ENCODE assay signal across 8 cellular contexts in genomic region chr17:8382880-8383142, GRCh38. TPM values are rescaled to one million over a fixed set of nuclear protein-coding genes. Genes with fewer than 3 reads are reported as not detected.
DNase-seq lines count a peak whose midpoint lies in the region; ATAC-seq, FAIRE-seq and TF ChIP-seq lines count a peak whose summit lies in the region.

No MANE protein-coding gene starts in this region.

- TF ChIP-seq EP300 in K562 (IDR thresholded peaks at IDR 0.05; ENCODE audit: low read length): no peak

- no peak for DNase-seq in activated naive CD4-positive, alpha-beta T cell treated with Interleukin-2 at 50 U/mL for 16 hours
- DNase-seq in K562 (ENCODE audit: extremely low read depth in 1 of 4, low spot score in 3 of 4): no peak
- no peak for DNase-seq in lower lobe of right lung
- no peak for DNase-seq in MV-4-11 (lab: John Stamatoyannopoulos, UW)
- no peak for DNase-seq in activated CD4-positive, CD25-positive, alpha-beta regulatory T cell treated with anti-CD3 and anti-CD28 coated beads, Interleukin-2, amount 50 U/mL, for 72 hours
- DNase-seq in HK-2 (ENCODE audit: unreplicated experiment): no peak

- H2AFZ ChIP-seq in K562 (ENCODE audit: low read depth, low read length): no peak overlapping the region; the same call in 1 of the 2 replicates

- H4K20me1 ChIP-seq in K562 (replicated peaks; ENCODE audit: control insufficient read depth, insufficient read depth, low read length): peaks cover 14% of the 10 kb centered on the region; the same call in 1 of the 2 replicates

- H3K4me2 ChIP-seq in K562 (ENCODE audit: insufficient read depth, low read length): peak overlapping the region; percentile 85

- peak overlapping the region; percentile 82 to 94 for H3K9ac ChIP-seq in K562 (ENCODE audit: insufficient read depth in 1 of 2, low read depth in 2 of 2, low read length in 2 of 2)

- no peak for TF ChIP-seq RAD21 in K562 (CRISPR knock-in tag; conservative IDR thresholded peaks at IDR 0.05 in 1 of 2, IDR thresholded peaks at IDR 0.05 in 1 of 2)

- no peaks in the 10 kb centered on the region for H3K27me3 ChIP-seq in K562 (ENCODE audit: control insufficient read depth in 2 of 2, insufficient read depth in 2 of 2, low read length in 2 of 2)
- no peaks in the 10 kb centered on the region for H3K27me3 ChIP-seq in lower lobe of right lung (ENCODE audit: low read depth)

- H3K27me3 Mint-ChIP-seq in activated naive CD4-positive, alpha-beta T cell treated with anti-CD3 and anti-CD28 coated beads, Interleukin-2, amount 50 U/mL, for 24 hours: no peaks in the 10 kb centered on the region

- peaks cover 54% of the 10 kb centered on the region for H3K79me2 ChIP-seq in K562 (ENCODE audit: control insufficient read depth, insufficient read depth, low read length)

- H3K4me1 ChIP-seq in K562 (replicated peaks in 1 of 2; ENCODE audit: control insufficient read depth in 2 of 2, insufficient read depth in 2 of 2, low read length in 2 of 2): peaks cover 34 to 36% of the 10 kb centered on the region in 2 experiments
- H3K4me1 ChIP-seq in lower lobe of right lung: peaks cover 38% of the 10 kb centered on the region

- H3K36me3 Mint-ChIP-seq in activated naive CD4-positive, alpha-beta T cell treated with anti-CD3 and anti-CD28 coated beads, Interleukin-2, amount 50 U/mL, for 24 hours: peaks cover 27% of the 10 kb centered on the region

- TF ChIP-seq CTCF in K562 (IDR thresholded peaks at IDR 0.05 in 2 of 3, conservative IDR thresholded peaks at IDR 0.05 in 1 of 3; ENCODE audit: insufficient read depth in 2 of 3, low read depth in 1 of 3, low read length in 3 of 3): no peak
- no peak for TF ChIP-seq CTCF in lower lobe of right lung (IDR thresholded peaks at IDR 0.05)

- peaks cover 47% of the 10 kb centered on the region for H3K36me3 ChIP-seq in K562 (ENCODE audit: control insufficient read depth, insufficient read depth, low read length)
- peaks cover 42% of the 10 kb centered on the region for H3K36me3 ChIP-seq in lower lobe of right lung

- H3K27ac ChIP-seq in K562 (ENCODE audit: extremely low read depth, low read depth, low read length) (peak overlapping the region; percentile 71), lower lobe of right lung (peak overlapping the region; percentile 86)

- WGBS in K562 (ENCODE audit: insufficient coverage, low coverage, missing lambda C conversion rate): 3% methylated on average over 13 of the region's 15 CpGs

- no peak for FAIRE-seq in K562 (lab: Jason Lieb, UNC)

- peak overlapping the region; percentile 100 for H3K4me3 Mint-ChIP-seq in activated naive CD4-positive, alpha-beta T cell treated with anti-CD3 and anti-CD28 coated beads, Interleukin-2, amount 50 U/mL, for 24 hours

- peak overlapping the region; percentile 98 for H3K27ac Mint-ChIP-seq in activated naive CD4-positive, alpha-beta T cell treated with anti-CD3 and anti-CD28 coated beads, Interleukin-2, amount 50 U/mL, for 24 hours

- H3K9me1 ChIP-seq in K562 (ENCODE audit: control insufficient read depth, insufficient read depth, low read length): no peaks in the 10 kb centered on the region

- H3K9me3 ChIP-seq in K562 (replicated peaks; ENCODE audit: control insufficient read depth, insufficient read depth, low read depth, low read length) (no peaks in the 10 kb centered on the region), lower lobe of right lung (no peaks in the 10 kb centered on the region)

- in situ Hi-C loops in K562 (cut with MboI): loop anchor here (25.0 kb wide), 1 partner anchor 1154 kb away; no protein-coding TSS in a partner anchor

- peaks cover 48% of the 10 kb centered on the region for H3K4me1 Mint-ChIP-seq in activated naive CD4-positive, alpha-beta T cell treated with anti-CD3 and anti-CD28 coated beads, Interleukin-2, amount 50 U/mL, for 24 hours

- POLR2A ChIA-PET in K562 (lab: Yijun Ruan, JAX): interaction anchor here (0.6 to 1.5 kb wide), 5 partner anchors 37 to 1379 kb away, joined by 3 to 7 read pairs (median 4); no protein-coding TSS in a partner anchor

- H3K9me3 Mint-ChIP-seq in activated naive CD4-positive, alpha-beta T cell treated with anti-CD3 and anti-CD28 coated beads, Interleukin-2, amount 50 U/mL, for 24 hours: no peaks in the 10 kb centered on the region

- CTCF ChIA-PET in K562 (lab: Yijun Ruan, JAX; ENCODE audit: low intra/inter-chr PET ratio): interaction anchor here (0.9 to 1.2 kb wide), 3 partner anchors 363 to 403 kb away, joined by 3 to 5 read pairs (median 4); no protein-coding TSS in a partner anchor

- peak; percentile 97; the same call in 1 of the 2 replicates for TF ChIP-seq POLR2A in K562 (conservative IDR thresholded peaks at IDR 0.05)

- H3K4me3 ChIP-seq in K562 (peak overlapping the region; percentile 53), lower lobe of right lung (peak overlapping the region; percentile 67)

- BruUV-seq in K562 (replicated peaks; lab: Mats Ljungman, UMichigan): no TSS peak

- intact Hi-C loops in K562 (cut with micrococcal nuclease) (loop anchor here (1.0 to 10.0 kb wide), 3 partner anchors 46 to 362 kb away; partner anchors contain the start of gene ODF4), lower lobe of right lung (cut with DNase I) (no loop called here)

- ATAC-seq in K562: no peak
- ATAC-seq in lower lobe of right lung: peak in 1 of 2 donors; percentile 24
- ATAC-seq in HG03457 (IDR thresholded peaks at IDR 0.05; ENCODE audit: unreplicated experiment): no peak

RNA-seq across cellular contexts. Expression of gene RPL26, which starts 0.2 kb away (rescaled TPM):
- 244 and 334 TPM in 2 replicates for total RNA-seq in K562 (2011; cell fraction: chromatin; rRNA removed; ENCODE audit: low replicate concordance)
- 298 and 337 TPM in 2 replicates for total RNA-seq in K562 (2011; cell fraction: nucleolus; rRNA removed)
- total RNA-seq in K562 (2011; cell fraction: nucleoplasm; rRNA removed): 567 and 1,126 TPM in 2 replicates
- total RNA-seq in K562 (2014; rRNA removed) (1,785 and 2,781 TPM in 2 replicates), K562 (2014; rRNA removed; fragmentation: Illumina TruSeq; extraction: Trizol) (3,633 and 3,959 TPM in 2 replicates), K562 (2015; rRNA removed; fragmentation: Illumina TruSeq; extraction: Trizol) (2,809 and 2,904 TPM in 2 replicates), K562 (2021) (1,474 and 1,702 TPM in 2 replicates), lower lobe of right lung (1,194 TPM)
- polyA plus RNA-seq in K562 (2011; rRNA removed) (3,982 and 4,074 TPM in 2 replicates), K562 (2014; fragmentation: Illumina TruSeq; extraction: Trizol) (3,435 and 3,978 TPM in 2 replicates), K562 (2014; fragmentation: Nextera tagmentation; extraction: Ambion mirVana) (1,000 to 10,000 TPM; 1,706 to 1,892 TPM), K562 (2014; rRNA removed) (3,525 and 3,633 TPM in 2 replicates)
- polyA plus RNA-seq in K562 (2011; cell fraction: cytosol; rRNA removed): 925 and 2,470 TPM in 2 replicates
- 415 and 1,025 TPM in 2 replicates for polyA plus RNA-seq in K562 (2011; cell fraction: nucleus; rRNA removed)
- polyA plus RNA-seq in K562 (2012): 3,098 and 3,525 TPM in 2 replicates
- polyA minus RNA-seq in K562 (2011; rRNA and poly(A)+ RNA removed): 2,832 and 3,117 TPM in 2 replicates
- 387 and 436 TPM in 2 replicates for polyA minus RNA-seq in K562 (2011; cell fraction: cytosol; rRNA and poly(A)+ RNA removed)
- 92.8 and 251 TPM in 2 replicates for polyA minus RNA-seq in K562 (2011; cell fraction: nucleus; rRNA and poly(A)+ RNA removed)

RNA-seq across cellular contexts. Expression of gene RNF222, which starts 14.8 kb away (rescaled TPM):
- not detected in 2 replicates for total RNA-seq in K562 (2011; cell fraction: chromatin; rRNA removed; ENCODE audit: low replicate concordance)
- not detected in 2 replicates for total RNA-seq in K562 (2011; cell fraction: nucleolus; rRNA removed)
- not detected in 2 replicates for total RNA-seq in K562 (2011; cell fraction: nucleoplasm; rRNA removed)
- total RNA-seq in K562 (2014; rRNA removed) (0.08 TPM in 1 of 2 replicates, not detected in the other), K562 (2014; rRNA removed; fragmentation: Illumina TruSeq; extraction: Trizol) (0.06 TPM in 1 of 2 replicates, not detected in the other), K562 (2015; rRNA removed; fragmentation: Illumina TruSeq; extraction: Trizol) (not detected in 2 replicates), K562 (2021) (not detected in 2 replicates), lower lobe of right lung (not detected)
- polyA plus RNA-seq in K562 (2011; rRNA removed) (not detected in 2 replicates), K562 (2014; fragmentation: Illumina TruSeq; extraction: Trizol) (not detected in 2 replicates), K562 (2014; fragmentation: Nextera tagmentation; extraction: Ambion mirVana) (not detected), K562 (2014; rRNA removed) (not detected in 2 replicates)
- not detected in 2 replicates for polyA plus RNA-seq in K562 (2011; cell fraction: cytosol; rRNA removed)
- not detected in 2 replicates for polyA plus RNA-seq in K562 (2011; cell fraction: nucleus; rRNA removed)
- 0.03 and 0.04 TPM in 2 replicates for polyA plus RNA-seq in K562 (2012)
- not detected in 2 replicates for polyA minus RNA-seq in K562 (2011; rRNA and poly(A)+ RNA removed)
- not detected in 2 replicates for polyA minus RNA-seq in K562 (2011; cell fraction: cytosol; rRNA and poly(A)+ RNA removed)
- not detected in 2 replicates for polyA minus RNA-seq in K562 (2011; cell fraction: nucleus; rRNA and poly(A)+ RNA removed)

RNA-seq across cellular contexts. Expression of gene ODF4, which starts 43.2 kb away (rescaled TPM):
- total RNA-seq in K562 (2011; cell fraction: chromatin; rRNA removed; ENCODE audit: low replicate concordance): not detected in 2 replicates
- not detected in 2 replicates for total RNA-seq in K562 (2011; cell fraction: nucleolus; rRNA removed)
- total RNA-seq in K562 (2011; cell fraction: nucleoplasm; rRNA removed): not detected in 2 replicates
- total RNA-seq in K562 (2014; rRNA removed): not detected in 2 replicates
- total RNA-seq in K562 (2014; rRNA removed; fragmentation: Illumina TruSeq; extraction: Trizol): not detected in 2 replicates
- total RNA-seq in K562 (2015; rRNA removed; fragmentation: Illumina TruSeq; extraction: Trizol): not detected in 2 replicates
- not detected in 2 replicates for total RNA-seq in K562 (2021)
- not detected in 2 replicates for polyA plus RNA-seq in K562 (2011; rRNA removed)
- not detected in 2 replicates for polyA plus RNA-seq in K562 (2011; cell fraction: cytosol; rRNA removed)
- polyA plus RNA-seq in K562 (2011; cell fraction: nucleus; rRNA removed): not detected in 2 replicates
- not detected in 2 replicates for polyA plus RNA-seq in K562 (2012)
- polyA plus RNA-seq in K562 (2014; fragmentation: Illumina TruSeq; extraction: Trizol): not detected in 2 replicates
- polyA plus RNA-seq in K562 (2014; fragmentation: Nextera tagmentation; extraction: Ambion mirVana): not detected
- polyA plus RNA-seq in K562 (2014; rRNA removed): not detected in 2 replicates
- not detected in 2 replicates for polyA minus RNA-seq in K562 (2011; rRNA and poly(A)+ RNA removed)
- not detected in 2 replicates for polyA minus RNA-seq in K562 (2011; cell fraction: cytosol; rRNA and poly(A)+ RNA removed)
- polyA minus RNA-seq in K562 (2011; cell fraction: nucleus; rRNA and poly(A)+ RNA removed): not detected in 2 replicates
- not detected for total RNA-seq in lower lobe of right lung

RNA-seq across cellular contexts. Expression of gene NDEL1, which starts 52.9 kb away (rescaled TPM):
- total RNA-seq in K562 (2011; cell fraction: chromatin; rRNA removed; ENCODE audit: low replicate concordance): 67.3 and 150 TPM in 2 replicates
- total RNA-seq in K562 (2011; cell fraction: nucleolus; rRNA removed): 50.3 and 51.5 TPM in 2 replicates
- 71.7 and 72.9 TPM in 2 replicates for total RNA-seq in K562 (2011; cell fraction: nucleoplasm; rRNA removed)
- total RNA-seq in K562 (2014; rRNA removed): 17.3 and 19.0 TPM in 2 replicates
- 21.1 and 25.3 TPM in 2 replicates for total RNA-seq in K562 (2014; rRNA removed; fragmentation: Illumina TruSeq; extraction: Trizol)
- total RNA-seq in K562 (2015; rRNA removed; fragmentation: Illumina TruSeq; extraction: Trizol): 22.7 and 23.7 TPM in 2 replicates
- total RNA-seq in K562 (2021): 23.5 and 26.6 TPM in 2 replicates
- 29.1 and 30.5 TPM in 2 replicates for polyA plus RNA-seq in K562 (2011; rRNA removed)
- polyA plus RNA-seq in K562 (2011; cell fraction: cytosol; rRNA removed): 29.5 and 36.3 TPM in 2 replicates
- 70.1 and 75.1 TPM in 2 replicates for polyA plus RNA-seq in K562 (2011; cell fraction: nucleus; rRNA removed)
- polyA plus RNA-seq in K562 (2012): 19.6 and 20.6 TPM in 2 replicates
- 26.9 and 28.6 TPM in 2 replicates for polyA plus RNA-seq in K562 (2014; fragmentation: Illumina TruSeq; extraction: Trizol)
- polyA plus RNA-seq in K562 (2014; fragmentation: Nextera tagmentation; extraction: Ambion mirVana): 1 to 10 TPM in 1 of 2 experiments, under 1 TPM in 1; 0.86 to 2.0 TPM
- 29.2 and 38.7 TPM in 2 replicates for polyA plus RNA-seq in K562 (2014; rRNA removed)
- polyA minus RNA-seq in K562 (2011; rRNA and poly(A)+ RNA removed): 29.0 and 31.7 TPM in 2 replicates
- 10.7 and 14.2 TPM in 2 replicates for polyA minus RNA-seq in K562 (2011; cell fraction: cytosol; rRNA and poly(A)+ RNA removed)
- 28.3 and 50.1 TPM in 2 replicates for polyA minus RNA-seq in K562 (2011; cell fraction: nucleus; rRNA and poly(A)+ RNA removed)
- 74.1 TPM for total RNA-seq in lower lobe of right lung
